In the genomic region with DNA sequence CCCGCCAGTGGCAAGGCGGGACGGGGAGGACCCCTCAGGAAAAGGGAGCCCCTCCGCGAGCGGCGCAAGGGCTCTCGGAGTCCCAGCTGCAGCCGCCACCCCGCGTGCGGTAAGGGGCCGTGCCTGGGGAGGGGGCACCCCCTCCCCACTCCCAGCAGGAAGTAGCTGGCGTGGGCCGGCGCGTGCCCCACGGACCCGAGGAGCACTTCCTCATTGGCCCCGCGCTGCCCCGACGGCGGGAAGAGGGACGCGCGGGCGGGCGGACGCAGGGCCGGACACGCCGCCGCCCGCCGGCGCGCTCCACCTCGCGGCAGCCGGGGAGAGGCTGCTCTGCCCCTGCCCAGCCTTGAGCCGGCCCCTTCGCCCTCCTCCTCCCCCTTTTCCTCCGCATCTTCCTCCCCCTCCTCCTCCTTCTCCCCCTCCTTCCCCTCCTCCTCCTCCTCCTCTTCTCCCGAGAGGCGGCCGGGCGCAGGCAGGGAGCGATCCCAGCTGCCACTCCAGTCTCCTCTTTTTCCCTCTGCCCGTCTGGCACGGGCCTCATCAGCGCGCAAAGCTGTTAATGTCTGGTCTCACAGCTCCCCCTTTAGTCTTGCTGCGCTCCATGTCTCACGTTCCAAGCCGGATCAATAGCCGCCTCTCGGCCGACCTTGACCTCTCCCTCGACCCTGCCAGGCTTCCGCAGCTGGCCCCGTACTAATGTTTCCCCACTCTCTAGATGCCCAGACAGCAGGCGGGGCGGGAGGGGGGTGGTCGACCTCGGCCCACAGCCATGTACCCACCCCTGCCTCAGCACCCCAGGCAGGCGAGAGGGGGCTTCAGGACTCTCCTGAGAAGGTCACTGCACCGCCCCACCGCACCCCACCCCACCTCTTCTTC, we compare ENCODE assay signal across 8 cellular contexts. TPM values are rescaled to one million over a fixed set of nuclear protein-coding genes. Genes with fewer than 3 reads are reported as not detected.
DNase-seq lines count a peak whose midpoint lies in the region; ATAC-seq, FAIRE-seq and TF ChIP-seq lines count a peak whose summit lies in the region.

No MANE protein-coding gene starts in this region.

- H2AFZ ChIP-seq in Loucy (ENCODE audit: low read length) (peak overlapping the region; percentile 95), K562 (ENCODE audit: low read depth, low read length) (no peak overlapping the region)

- H3K9ac ChIP-seq in Loucy (ENCODE audit: low read depth, low read length, poor library complexity, severe bottlenecking) = peak overlapping the region; percentile 82
- no peak overlapping the region for H3K9ac ChIP-seq in K562 (ENCODE audit: insufficient read depth in 1 of 2, low read depth in 2 of 2, low read length in 2 of 2)

- in situ Hi-C loops in K562 (cut with MboI) = no loop called here

- TF ChIP-seq CTCF in Loucy (conservative IDR thresholded peaks at IDR 0.05; ENCODE audit: low read length) (peak; percentile 50; the same call in 1 of the 2 replicates), K562 (IDR thresholded peaks at IDR 0.05 in 2 of 3, conservative IDR thresholded peaks at IDR 0.05 in 1 of 3; ENCODE audit: insufficient read depth in 2 of 3, low read depth in 1 of 3, low read length in 3 of 3) (0 out of 6 replicates have a peak, but pooled peaks of 1 of the 3 experiments have one; percentile 12), retinal pigment epithelial cell (conservative IDR thresholded peaks at IDR 0.05; ENCODE audit: low read depth, low read length) (peak; percentile 46)

- H3K9me2 ChIP-seq in Loucy (replicated peaks; ENCODE audit: low read depth, low read length) = no peaks in the 10 kb centered on the region

- H3K4me1 ChIP-seq in Loucy (ENCODE audit: insufficient read depth, low read length, poor library complexity, severe bottlenecking) (peaks cover 19% of the 10 kb centered on the region), SJSA1 (replicated peaks) (peaks cover 14% of the 10 kb centered on the region), K562 (replicated peaks in 1 of 2; ENCODE audit: control insufficient read depth in 2 of 2, insufficient read depth in 2 of 2, low read length in 2 of 2) (peaks cover 0 to 20% of the 10 kb centered on the region in 2 experiments; a peak in 2 of 5 replicates)

- TF ChIP-seq RAD21 in K562 (CRISPR knock-in tag; conservative IDR thresholded peaks at IDR 0.05 in 1 of 2, IDR thresholded peaks at IDR 0.05 in 1 of 2) = no peak

- H3K4me3 ChIP-seq in Loucy (ENCODE audit: low read length, poor library complexity, severe bottlenecking) (peak overlapping the region; percentile 80), SJSA1 (peak overlapping the region; percentile 36), K562 (no peak overlapping the region), retinal pigment epithelial cell (ENCODE audit: low read length) (peak overlapping the region; percentile 48)

- ATAC-seq in K562 = peak; percentile 84

- TF ChIP-seq EP300 in K562 (IDR thresholded peaks at IDR 0.05; ENCODE audit: low read length) = no peak

- no TSS peak for BruUV-seq in K562 (replicated peaks; lab: Mats Ljungman, UMichigan)

- no peak for FAIRE-seq in K562 (lab: Jason Lieb, UNC)

- H3K79me2 ChIP-seq in Loucy (ENCODE audit: insufficient read depth, low read length) (peaks cover 22% of the 10 kb centered on the region), K562 (ENCODE audit: control insufficient read depth, insufficient read depth, low read length) (no peaks in the 10 kb centered on the region)

- no peaks in the 10 kb centered on the region for H3K9me3 ChIP-seq in Loucy (ENCODE audit: insufficient read depth, low read depth, low read length)
- H3K9me3 ChIP-seq in SJSA1 (replicated peaks) = no peaks in the 10 kb centered on the region
- H3K9me3 ChIP-seq in K562 (replicated peaks; ENCODE audit: control insufficient read depth, insufficient read depth, low read depth, low read length) = no peaks in the 10 kb centered on the region

- H3K27me3 ChIP-seq in Loucy (ENCODE audit: insufficient read depth, low read length, poor library complexity, severe bottlenecking) (no peaks in the 10 kb centered on the region), SJSA1 (replicated peaks) (peaks cover 16% of the 10 kb centered on the region), K562 (ENCODE audit: control insufficient read depth in 2 of 2, insufficient read depth in 2 of 2, low read length in 2 of 2) (peaks cover 3 to 5% of the 10 kb centered on the region in 2 experiments; a peak in 3 of 5 replicates)

- H3K4me2 ChIP-seq in Loucy (ENCODE audit: low read depth, low read length, poor library complexity, severe bottlenecking) = peak overlapping the region; percentile 80
- no peak overlapping the region for H3K4me2 ChIP-seq in K562 (ENCODE audit: insufficient read depth, low read length)

- no peak overlapping the region for H3K27ac ChIP-seq in SJSA1
- H3K27ac ChIP-seq in K562 (ENCODE audit: extremely low read depth, low read depth, low read length) = no peak overlapping the region

- H3K9me1 ChIP-seq in K562 (ENCODE audit: control insufficient read depth, insufficient read depth, low read length) = no peaks in the 10 kb centered on the region

- CTCF ChIA-PET in K562 (lab: Yijun Ruan, JAX; ENCODE audit: low intra/inter-chr PET ratio) = interaction anchor here (0.6 kb wide), 1 partner anchor 84 kb away, joined by 3 read pairs; no protein-coding TSS in a partner anchor

- H4K20me1 ChIP-seq in Loucy (ENCODE audit: insufficient read depth, low read length, poor library complexity, severe bottlenecking) (no peaks in the 10 kb centered on the region), K562 (replicated peaks; ENCODE audit: control insufficient read depth, insufficient read depth, low read length) (no peaks in the 10 kb centered on the region)

- TF ChIP-seq POLR2A in K562 (conservative IDR thresholded peaks at IDR 0.05) = no peak

- POLR2A ChIA-PET in K562 (lab: Yijun Ruan, JAX) = interaction anchor here (0.6 kb wide), 1 partner anchor 16 kb away, joined by 4 read pairs; no protein-coding TSS in a partner anchor

- H3K36me3 ChIP-seq in Loucy (ENCODE audit: insufficient read depth, low read length) (no peaks in the 10 kb centered on the region), SJSA1 (no peaks in the 10 kb centered on the region), K562 (ENCODE audit: control insufficient read depth, insufficient read depth, low read length) (no peaks in the 10 kb centered on the region)

- peaks cover 6% of the 10 kb centered on the region; the same call in 1 of the 2 replicates for H3F3A ChIP-seq in Loucy (ENCODE audit: low read depth)

- DNase-seq in NCI-H2081 (lab: John Stamatoyannopoulos, UW) = peak; percentile 7 to 46
- DNase-seq in NCI-H2081 treated with DMSO at 0.1 percent for 48 hours (lab: John Stamatoyannopoulos, UW) = no peak
- DNase-seq in SJSA1 (ENCODE audit: low read depth in 1 of 2, low spot score in 2 of 2) = peak; percentile 56 to 86
- DNase-seq in K562 (ENCODE audit: extremely low read depth in 1 of 4, low spot score in 3 of 4) = peak; percentile 10 to 29 (median 18)
- peak; percentile 87 for DNase-seq in iPS DF 4.7 (ENCODE audit: extremely low read depth, low spot score)
- peak; percentile 50 for DNase-seq in retinal pigment epithelial cell (ENCODE audit: low read depth)
- DNase-seq in germinal center (ENCODE audit: low spot score) = no peak

- 0% methylated on average over 4 of the region's 69 CpGs for WGBS in K562 (ENCODE audit: insufficient coverage, low coverage, missing lambda C conversion rate)

- intact Hi-C loops in K562 (cut with micrococcal nuclease) = no loop called here

TF ChIP-seq in K562, 482 proteins besides CTCF, POLR2A, EP300 and RAD21 (continues in another document):
- TF ChIP-seq NUFIP1 (IDR thresholded peaks at IDR 0.05; ENCODE audit: partially characterized antibody) = no peak
- TF ChIP-seq STAT5B (CRISPR knock-in tag; IDR thresholded peaks at IDR 0.05) = no peak
- peak; percentile 0 for TF ChIP-seq RBM25 (IDR thresholded peaks at IDR 0.05; ENCODE audit: low read depth, low read length, severe bottlenecking)
- TF ChIP-seq SMAD1 (IDR thresholded peaks at IDR 0.05; ENCODE audit: low read depth, low read length, partially characterized antibody) = no peak
- TF ChIP-seq, protein P1, sequence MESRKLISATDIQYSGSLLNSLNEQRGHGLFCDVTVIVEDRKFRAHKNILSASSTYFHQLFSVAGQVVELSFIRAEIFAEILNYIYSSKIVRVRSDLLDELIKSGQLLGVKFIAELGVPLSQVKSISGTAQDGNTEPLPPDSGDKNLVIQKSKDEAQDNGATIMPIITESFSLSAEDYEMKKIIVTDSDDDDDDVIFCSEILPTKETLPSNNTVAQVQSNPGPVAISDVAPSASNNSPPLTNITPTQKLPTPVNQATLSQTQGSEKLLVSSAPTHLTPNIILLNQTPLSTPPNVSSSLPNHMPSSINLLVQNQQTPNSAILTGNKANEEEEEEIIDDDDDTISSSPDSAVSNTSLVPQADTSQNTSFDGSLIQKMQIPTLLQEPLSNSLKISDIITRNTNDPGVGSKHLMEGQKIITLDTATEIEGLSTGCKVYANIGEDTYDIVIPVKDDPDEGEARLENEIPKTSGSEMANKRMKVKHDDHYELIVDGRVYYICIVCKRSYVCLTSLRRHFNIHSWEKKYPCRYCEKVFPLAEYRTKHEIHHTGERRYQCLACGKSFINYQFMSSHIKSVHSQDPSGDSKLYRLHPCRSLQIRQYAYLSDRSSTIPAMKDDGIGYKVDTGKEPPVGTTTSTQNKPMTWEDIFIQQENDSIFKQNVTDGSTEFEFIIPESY (CRISPR knock-in tag; IDR thresholded peaks at IDR 0.05) = peak; percentile 59; the same call in 1 of the 2 replicates
- TF ChIP-seq TCFL5 (CRISPR knock-in tag; conservative IDR thresholded peaks at IDR 0.05) = no peak
- no peak for TF ChIP-seq CBFA2T2 (conservative IDR thresholded peaks at IDR 0.05)

RNA-seq across cellular contexts. Expression of a gene that starts 2.6 kb away (rescaled TPM):
- 2.1 and 2.6 TPM in 2 replicates for total RNA-seq in SJSA1 (2014; rRNA removed; shearing (Covaris generic))
- total RNA-seq in K562 (2011; cell fraction: chromatin; rRNA removed; ENCODE audit: low replicate concordance) = not detected in 2 replicates
- not detected in 2 replicates for total RNA-seq in K562 (2011; cell fraction: nucleolus; rRNA removed)
- not detected in 2 replicates for total RNA-seq in K562 (2011; cell fraction: nucleoplasm; rRNA removed)
- total RNA-seq in K562 (2014; rRNA removed) (not detected in 2 replicates), K562 (2014; rRNA removed; fragmentation: Illumina TruSeq; extraction: Trizol) (not detected in 2 replicates), K562 (2015; rRNA removed; fragmentation: Illumina TruSeq; extraction: Trizol) (not detected in 2 replicates), K562 (2021) (0.09 and 0.18 TPM in 2 replicates)
- polyA plus RNA-seq in K562 (2011; rRNA removed) (not detected in 2 replicates), K562 (2014; fragmentation: Illumina TruSeq; extraction: Trizol) (not detected in 2 replicates), K562 (2014; fragmentation: Nextera tagmentation; extraction: Ambion mirVana) (not detected), K562 (2014; rRNA removed) (not detected in 2 replicates)
- not detected in 2 replicates for polyA plus RNA-seq in K562 (2011; cell fraction: cytosol; rRNA removed)
- not detected in 2 replicates for polyA plus RNA-seq in K562 (2011; cell fraction: nucleus; rRNA removed)
- polyA plus RNA-seq in K562 (2012) = 0.01 TPM in 1 of 2 replicates, not detected in the other
- not detected in 2 replicates for polyA minus RNA-seq in K562 (2011; rRNA and poly(A)+ RNA removed)
- not detected in 2 replicates for polyA minus RNA-seq in K562 (2011; cell fraction: cytosol; rRNA and poly(A)+ RNA removed)
- polyA minus RNA-seq in K562 (2011; cell fraction: nucleus; rRNA and poly(A)+ RNA removed) = not detected in 2 replicates

Comparison
In these comparisons a context has a peak if more than half of its experiments do, and no peak if none do; other contexts are left out.
1. DNase-seq: peak in NCI-H2081 (2 of 2), SJSA1 (2 of 2), K562 (4 of 4), iPS DF 4.7 (single experiment) and retinal pigment epithelial cell (single experiment); none in NCI-H2081 treated with DMSO at 0.1 percent for 48 hours (single experiment) and germinal center (single experiment).